8 cellular contexts compared by ENCODE assay signal in genomic region chr10:90872648-90873020, GRCh38. TPM values are rescaled to one million over a fixed set of nuclear protein-coding genes. Genes with fewer than 3 reads are reported as not detected.
DNase-seq lines count a peak whose midpoint lies in the region; ATAC-seq and TF ChIP-seq lines count a peak whose summit lies in the region.

No MANE protein-coding gene starts in this region.

- ATAC-seq in lung (ENCODE audit: insufficient read depth, low FRiP score), result no peak

- H3K4me3 Mint-ChIP-seq in activated naive CD8-positive, alpha-beta T cell treated with anti-CD3 and anti-CD28 coated beads for 36 hours, result peak overlapping the region; percentile 98

- H3K4me1 Mint-ChIP-seq in activated naive CD8-positive, alpha-beta T cell treated with anti-CD3 and anti-CD28 coated beads for 36 hours, result peaks cover 13% of the 10 kb centered on the region

- peaks cover 0 to 5% of the 10 kb centered on the region in 2 donors for H3K4me1 ChIP-seq in lung (ENCODE audit: control insufficient read depth in 2 of 2, insufficient read depth in 2 of 2, low read length in 2 of 2)

- peak; percentile 7 to 27 for DNase-seq in stimulated activated CD4-positive, alpha-beta T cell treated with anti-CD3 and anti-CD28 coated beads, Interleukin-2, amount 100 ng/mL, for 24 hours
- DNase-seq in stimulated activated CD4-positive, alpha-beta T cell treated with anti-CD3 and anti-CD28 coated beads, Interleukin-4, amount 100 ng/mL, for 4 hours, result no peak
- DNase-seq in activated naive CD8-positive, alpha-beta T cell treated with anti-CD3 and anti-CD28 coated beads for 36 hours, result no peak
- DNase-seq in lung (ENCODE audit: low spot score) (no peak), kidney glomerular epithelial cell (lab: John Stamatoyannopoulos, UW) (no peak), GM13977 (ENCODE audit: low spot score) (no peak), T-helper 9 cell (no peak), GM03348 (ENCODE audit: low spot score) (no peak)

- H3K36me3 ChIP-seq in lung (ENCODE audit: control insufficient read depth in 2 of 2, insufficient read depth in 2 of 2, low read length in 2 of 2), result peaks cover 7% of the 10 kb centered on the region in 2 donors

- peaks cover 4% of the 10 kb centered on the region for H3K9me3 Mint-ChIP-seq in activated naive CD8-positive, alpha-beta T cell treated with anti-CD3 and anti-CD28 coated beads for 36 hours

- H3K36me3 Mint-ChIP-seq in activated naive CD8-positive, alpha-beta T cell treated with anti-CD3 and anti-CD28 coated beads for 36 hours, result peaks cover 11% of the 10 kb centered on the region

- in situ Hi-C loops in GM13977 (cut with MboI; ENCODE audit: low pct_unique_long_range_greater_than_20kb, low sequenced_read_pairs, unreplicated experiment), result loop anchor here (25.0 kb wide), 2 partner anchors 135 to 1085 kb away; no protein-coding TSS in a partner anchor

- WGBS in lung, 2 donors, result 21 to 33% methylated on average over 8 of the region's 8 CpGs

- H3K27me3 ChIP-seq in lung (ENCODE audit: control insufficient read depth, insufficient read depth), result no peaks in the 10 kb centered on the region

- H3K27ac ChIP-seq in lung (ENCODE audit: low read depth in 1 of 2, low read length in 1 of 2), result no peak overlapping the region

- H3K4me3 ChIP-seq in lung, result peak overlapping the region; percentile 76

- H3K9me3 ChIP-seq in lung (ENCODE audit: control insufficient read depth in 2 of 2, insufficient read depth in 1 of 2, low read length in 1 of 2), result peaks cover 3% of the 10 kb centered on the region in 2 donors

- H3K27ac Mint-ChIP-seq in activated naive CD8-positive, alpha-beta T cell treated with anti-CD3 and anti-CD28 coated beads for 36 hours, result peak overlapping the region; percentile 88

- H3K27me3 Mint-ChIP-seq in activated naive CD8-positive, alpha-beta T cell treated with anti-CD3 and anti-CD28 coated beads for 36 hours, result peaks cover 23% of the 10 kb centered on the region

- TF ChIP-seq CTCF in lung (IDR thresholded peaks at IDR 0.05; ENCODE audit: control extremely low read depth, extremely low read depth), result no peak
- TF ChIP-seq CTCF in GM13977 (IDR thresholded peaks at IDR 0.05; ENCODE audit: extremely low read depth, insufficient read depth, missing control alignments), result no peak

RNA-seq across cellular contexts. Expression of gene RPP30, which starts 0.9 kb away (rescaled TPM):
- 10 to 100 TPM; 81.5 to 88.0 TPM for total RNA-seq in activated naive CD8-positive, alpha-beta T cell treated with anti-CD3 and anti-CD28 coated beads for 36 hours
- 10 to 100 TPM; 22.1 to 43.5 TPM for total RNA-seq in lung
- 10 to 100 TPM; 20.7 to 41.8 TPM for polyA plus RNA-seq in lung

RNA-seq across cellular contexts. Expression of gene HTR7, which starts 14.8 kb away (rescaled TPM):
- not detected for total RNA-seq in activated naive CD8-positive, alpha-beta T cell treated with anti-CD3 and anti-CD28 coated beads for 36 hours
- total RNA-seq in lung, result under 1 TPM; 0.18 to 0.65 TPM
- under 1 TPM; 0.12 to 0.48 TPM for polyA plus RNA-seq in lung

RNA-seq across cellular contexts. Expression of gene ANKRD1, which starts 48.3 kb away (rescaled TPM):
- not detected for total RNA-seq in activated naive CD8-positive, alpha-beta T cell treated with anti-CD3 and anti-CD28 coated beads for 36 hours
- 1 to 10 TPM; 5.7 to 6.6 TPM for total RNA-seq in lung
- 100 to 1,000 TPM in 1 of 2 donors, 10 to 100 TPM in 1; 20.8 to 105 TPM for polyA plus RNA-seq in lung

Comparison
In these comparisons a context has a peak if more than half of its experiments do, and no peak if none do; other contexts are left out.
1. DNase-seq: peak in stimulated activated CD4-positive, alpha-beta T cell treated with anti-CD3 and anti-CD28 coated beads, Interleukin-2, amount 100 ng/mL, for 24 hours (2 of 2); none in stimulated activated CD4-positive, alpha-beta T cell treated with anti-CD3 and anti-CD28 coated beads, Interleukin-4, amount 100 ng/mL, for 4 hours (0 of 2), activated naive CD8-positive, alpha-beta T cell treated with anti-CD3 and anti-CD28 coated beads for 36 hours (single experiment), lung (single experiment), kidney glomerular epithelial cell (single experiment), GM13977 (single experiment), T-helper 9 cell (single experiment) and GM03348 (single experiment).
2. RNA of gene ANKRD1, which starts 48.3 kb away (total RNA-seq): 5.7 to 6.6 TPM in lung; not detected in activated naive CD8-positive, alpha-beta T cell treated with anti-CD3 and anti-CD28 coated beads for 36 hours; every median in the first group is over 4 times any median in the second.